ENCODE assay signal across 8 cellular contexts in genomic region chr17:7035591-7036368, GRCh38. TPM values are rescaled to one million over a fixed set of nuclear protein-coding genes. Genes with fewer than 3 reads are reported as not detected.
DNase-seq lines count a peak whose midpoint lies in the region; ATAC-seq and TF ChIP-seq lines count a peak whose summit lies in the region.

Gene SLC16A13, plus strand, starts transcription at chr17:7036015. Its CDS starts 368 bp downstream, at chr17:7036383.

- H3K4me1 Mint-ChIP-seq in endothelial cell (ENCODE audit: unreplicated experiment) = peaks cover 31% of the 10 kb centered on the region

- H3K27ac ChIP-seq in HUES64 (ENCODE audit: low read depth, low read length) (peak within 1 kb of the TSS; percentile 40; the same call in 1 of the 2 replicates), OCI-LY3 (ENCODE audit: low read length) (peak within 1 kb of the TSS; percentile 52), mesodermal cell (ENCODE audit: low read depth, low read length, severe bottlenecking) (peak within 1 kb of the TSS; percentile 68)

- WGBS in HUES64 = 1% methylated on average over 52 of the region's 52 CpGs
- WGBS in mesodermal cell (ENCODE audit: insufficient coverage in 2 of 2), 2 experiments = 2 to 3% methylated on average over 28 to 49 of the region's 52 CpGs

- H3K36me3 Mint-ChIP-seq in endothelial cell (ENCODE audit: low read depth, unreplicated experiment) = peaks cover 16% of the 10 kb centered on the region

- H3K79me2 ChIP-seq in OCI-LY3 (ENCODE audit: low read length) = peaks cover 13% of the 10 kb centered on the region

- peak within 1 kb of the TSS; percentile 97 for H3K4me3 Mint-ChIP-seq in endothelial cell (ENCODE audit: unreplicated experiment)

- H2AFZ ChIP-seq in OCI-LY3 (ENCODE audit: low read depth, low read length) = peak within 1 kb of the TSS; percentile 28; the same call in 1 of the 2 replicates

- H3K4me3 ChIP-seq in HUES64 (ENCODE audit: low read length) (peak within 1 kb of the TSS; percentile 86), OCI-LY3 (ENCODE audit: low read length) (peak within 1 kb of the TSS; percentile 91), mesodermal cell (ENCODE audit: extremely low read depth, insufficient read depth, low read length, poor library complexity, severe bottlenecking) (peak within 1 kb of the TSS; percentile 77)

- peak; percentile 83 for ATAC-seq in GM21515 (IDR thresholded peaks at IDR 0.05; ENCODE audit: unreplicated experiment)

- H3K36me3 ChIP-seq in HUES64 (ENCODE audit: insufficient read depth, low read length) (no peaks in the 10 kb centered on the region), OCI-LY3 (replicated peaks; ENCODE audit: low read depth, low read length) (no peaks in the 10 kb centered on the region), mesodermal cell (ENCODE audit: control insufficient read depth, insufficient read depth, low read length) (no peaks in the 10 kb centered on the region)

- H3K27me3 Mint-ChIP-seq in endothelial cell (ENCODE audit: unreplicated experiment) = peaks cover 22% of the 10 kb centered on the region

- H3K27ac Mint-ChIP-seq in endothelial cell (ENCODE audit: unreplicated experiment) = peak within 1 kb of the TSS; percentile 98

- DNase-seq in DMS 273 (lab: John Stamatoyannopoulos, UW; ENCODE audit: unreplicated experiment) = peak; percentile 95
- peak; percentile 96 for DNase-seq in activated CD8-positive, alpha-beta memory T cell treated with anti-CD3 and anti-CD28 coated beads, Interleukin-2, amount 50 U/mL, for 48 hours
- DNase-seq in endothelial cell (ENCODE audit: low spot score) = peak; percentile 86
- peak; percentile 95 to 97 for DNase-seq in stimulated activated CD8-positive, alpha-beta memory T cell treated with anti-CD3 and anti-CD28 coated beads, Interleukin-15, amount 100 ng/mL, for 4 hours (ENCODE audit: low read depth in 2 of 2)

- peaks cover 9% of the 10 kb centered on the region for H3K27me3 ChIP-seq in HUES64 (ENCODE audit: insufficient read depth, low read length)
- H3K27me3 ChIP-seq in OCI-LY3 (ENCODE audit: low read depth, low read length) = no peaks in the 10 kb centered on the region

- peak within 1 kb of the TSS; percentile 70 for H3K9ac ChIP-seq in HUES64 (ENCODE audit: low read depth, low read length)
- peak within 1 kb of the TSS; percentile 82 for H3K9ac ChIP-seq in OCI-LY3 (ENCODE audit: low read length)

- no peaks in the 10 kb centered on the region for H3K9me3 ChIP-seq in HUES64 (ENCODE audit: insufficient read depth, low read depth, low read length)
- H3K9me3 ChIP-seq in OCI-LY3 (ENCODE audit: insufficient read depth, low read length) = no peaks in the 10 kb centered on the region
- H3K9me3 ChIP-seq in mesodermal cell (ENCODE audit: control insufficient read depth, low read length) = no peaks in the 10 kb centered on the region

- H3K4me1 ChIP-seq in HUES64 (ENCODE audit: insufficient read depth, low read length) = peaks cover 6% of the 10 kb centered on the region; the same call in 1 of the 2 replicates
- H3K4me1 ChIP-seq in OCI-LY3 (ENCODE audit: low read length) = peaks cover 7% of the 10 kb centered on the region
- peaks cover 4% of the 10 kb centered on the region for H3K4me1 ChIP-seq in mesodermal cell (ENCODE audit: control insufficient read depth, insufficient read depth, low read length, poor library complexity, severe bottlenecking)

- no peaks in the 10 kb centered on the region for H3K9me3 Mint-ChIP-seq in endothelial cell (ENCODE audit: unreplicated experiment)

- peak within 1 kb of the TSS; percentile 94 for H3K4me2 ChIP-seq in OCI-LY3 (ENCODE audit: low read length)

- TF ChIP-seq CTCF in OCI-LY3 (IDR thresholded peaks at IDR 0.05; ENCODE audit: low read depth, low read length) (no peak), endothelial cell (IDR thresholded peaks at IDR 0.05; ENCODE audit: unreplicated experiment) (no peak)

- no peaks in the 10 kb centered on the region for H4K20me1 ChIP-seq in OCI-LY3 (ENCODE audit: insufficient read depth, low read length)

RNA-seq across cellular contexts. Expression of gene SLC16A13, which starts in this region (rescaled TPM):
- polyA plus RNA-seq in HUES64 (2013, experiment 1 of 2) = 3.4 TPM
- polyA plus RNA-seq in HUES64 (2013, experiment 2 of 2) = 4.9 TPM
- 25.8 TPM for total RNA-seq in endothelial cell (ENCODE audit: unreplicated experiment)
- polyA plus RNA-seq in mesodermal cell (2013, experiment 1 of 2) = 8.1 TPM
- polyA plus RNA-seq in mesodermal cell (2013, experiment 2 of 2) = 7.1 TPM

Comparison
In these comparisons a context has a peak if more than half of its experiments do, and no peak if none do; other contexts are left out.
1. Peak in every context shown above with its lines: DNase-seq, ATAC-seq, H3K4me3 ChIP-seq and H3K27ac ChIP-seq.